In the genomic region with DNA sequence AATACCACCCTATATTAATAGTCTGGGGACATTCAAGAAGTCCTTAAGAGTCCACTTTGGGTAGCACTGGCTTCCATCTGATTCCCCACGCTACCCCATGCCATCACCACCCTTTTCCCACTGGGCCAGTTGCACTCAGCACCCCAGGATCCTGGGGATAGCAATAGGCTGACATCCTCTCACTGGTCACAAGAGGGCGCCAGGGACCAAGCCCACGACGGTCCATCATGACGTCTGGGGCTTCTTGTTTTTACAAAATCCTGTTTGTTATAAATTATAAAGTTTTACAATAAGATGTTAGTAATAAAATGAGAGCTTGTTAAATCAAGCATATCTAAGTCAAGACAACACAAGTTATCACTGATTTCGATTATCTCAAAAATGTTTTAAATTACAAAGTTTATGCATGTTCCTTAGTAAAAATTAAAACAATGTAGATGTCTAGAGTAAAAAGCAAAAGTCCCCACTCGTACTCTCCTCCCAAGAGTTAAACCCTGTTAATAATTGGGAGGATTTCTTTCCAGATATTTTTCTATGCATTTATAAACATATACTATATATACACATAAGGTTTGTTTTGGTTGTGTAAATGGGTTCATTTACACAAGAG, we compare ENCODE assay signal across 1 cellular context.
TF ChIP-seq lines count a peak whose summit lies in the region.

No MANE protein-coding gene starts in this region.

TF ChIP-seq in HEK293, 187 proteins besides CTCF, POLR2A, EP300 and RAD21 (continued from another document):
- TF ChIP-seq, protein P1, sequence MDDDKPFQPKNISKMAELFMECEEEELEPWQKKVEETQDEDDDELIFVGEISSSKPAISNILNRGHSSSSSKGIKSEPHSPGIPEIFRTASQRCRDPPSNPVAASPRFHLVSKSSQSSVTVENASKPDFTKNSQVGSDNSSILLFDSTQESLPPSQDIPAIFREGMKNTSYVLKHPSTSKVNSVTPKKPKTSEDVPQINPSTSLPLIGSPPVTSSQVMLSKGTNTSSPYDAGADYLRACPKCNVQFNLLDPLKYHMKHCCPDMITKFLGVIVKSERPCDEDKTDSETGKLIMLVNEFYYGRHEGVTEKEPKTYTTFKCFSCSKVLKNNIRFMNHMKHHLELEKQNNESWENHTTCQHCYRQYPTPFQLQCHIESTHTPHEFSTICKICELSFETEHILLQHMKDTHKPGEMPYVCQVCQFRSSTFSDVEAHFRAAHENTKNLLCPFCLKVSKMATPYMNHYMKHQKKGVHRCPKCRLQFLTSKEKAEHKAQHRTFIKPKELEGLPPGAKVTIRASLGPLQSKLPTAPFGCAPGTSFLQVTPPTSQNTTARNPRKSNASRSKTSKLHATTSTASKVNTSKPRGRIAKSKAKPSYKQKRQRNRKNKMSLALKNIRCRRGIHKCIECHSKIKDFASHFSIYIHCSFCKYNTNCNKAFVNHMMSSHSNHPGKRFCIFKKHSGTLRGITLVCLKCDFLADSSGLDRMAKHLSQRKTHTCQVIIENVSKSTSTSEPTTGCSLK (tag by site-specific recombination; IDR thresholded peaks at IDR 0.05), result no peak
- TF ChIP-seq ZNF48 (tag by site-specific recombination; IDR thresholded peaks at IDR 0.05) (no peak), ZNF660 (tag by site-specific recombination; IDR thresholded peaks at IDR 0.05) (0 out of 2 replicates have a peak, but pooled peaks have one; percentile 30), ZIC2 (tag by site-specific recombination; IDR thresholded peaks at IDR 0.05) (0 out of 2 replicates have a peak, but pooled peaks have one; percentile 14), ZNF701 (tag by site-specific recombination; IDR thresholded peaks at IDR 0.05) (no peak), ZBTB1 (tag by site-specific recombination; IDR thresholded peaks at IDR 0.05) (no peak), ZNF654 (tag by site-specific recombination; IDR thresholded peaks at IDR 0.05; ENCODE audit: low read depth) (peak; percentile 82)
